Comparison of ENCODE assay signal across 24 cellular contexts in genomic region chr5:148840531-148840930, GRCh38. TPM values are rescaled to one million over a fixed set of nuclear protein-coding genes. Genes with fewer than 3 reads are reported as not detected.
A peak's percentile ranks its signal among the peaks of the same experiment; 100 is the strongest.
DNase-seq lines count a peak whose midpoint lies in the region; ATAC-seq and TF ChIP-seq lines count a peak whose summit lies in the region.
"Had no signal": no experiment of that assay in that cellular context is flagged by ENCODE, and none has a peak within 500 bp of the region (broad histone marks: within the 10 kb centered on the region; RNA-seq: fewer than 3 reads in every experiment).

No MANE protein-coding gene starts in this region.

- DNase-seq in Calu3 (no peak), NCI-H226 (peak; percentile 23), gastrocnemius medialis (no peak), NCI-H446 (lab: John Stamatoyannopoulos, UW) (no peak)
- no peak for DNase-seq in effector memory CD8-positive, alpha-beta T cell
- DNase-seq in activated naive CD4-positive, alpha-beta T cell treated with anti-CD3 and anti-CD28 coated beads for 36 hours, result no peak
- DNase-seq: activated CD4-positive, alpha-beta T cell treated with anti-CD3 and anti-CD28 coated beads, Interleukin-2, amount 50 U/mL, for 4 hours; activated naive CD4-positive, alpha-beta T cell treated with anti-CD3 and anti-CD28 coated beads, Interleukin-2, amount 50 U/mL, for 16 hours; cortex of kidney; HFFc6; Karpas-422; MV-4-11; NCI-H1436 treated with DMSO at 0.1 percent for 48 hours; ovary; PC-9; SHP77; T-helper 9 cell; trophoblast cell had no signal

- no peaks in the 10 kb centered on the region for H3K36me3 ChIP-seq in gastrocnemius medialis
- H3K36me3 ChIP-seq: cardiac muscle cell, esophagus muscularis mucosa, ovary had no signal

- H3K9me3 ChIP-seq in gastrocnemius medialis, result no peaks in the 10 kb centered on the region
- H3K9me3 ChIP-seq: BLaER1 treated with 17β-estradiol and CSF1 and Interleukin-3, amounts not matched to agents 10 nM and 100 nM; esophagus muscularis mucosa; ovary had no signal

- TF ChIP-seq CTCF in Calu3 (IDR thresholded peaks at IDR 0.05; ENCODE audit: unreplicated experiment) (no peak), gastrocnemius medialis (IDR thresholded peaks at IDR 0.05 in 4 of 5, conservative IDR thresholded peaks at IDR 0.05 in 1 of 5) (no peak)

- H3K4me3 ChIP-seq in gastrocnemius medialis, result no peak overlapping the region
- H3K4me3 ChIP-seq: BLaER1 treated with 17β-estradiol and CSF1 and Interleukin-3, amounts not matched to agents 10 nM and 100 nM; cardiac muscle cell; esophagus muscularis mucosa; ovary; PC-9 had no signal

- no peak for ATAC-seq in effector memory CD8-positive, alpha-beta T cell (replicated peaks)
- ATAC-seq in gastrocnemius medialis (no peak), GM18868 (IDR thresholded peaks at IDR 0.05; ENCODE audit: unreplicated experiment) (no peak)

- intact Hi-C loops in Calu3 (cut with micrococcal nuclease; ENCODE audit: unreplicated experiment), result no loop called here
- intact Hi-C loops in gastrocnemius medialis (cut with DNase I; ENCODE audit: low total_unique reads), result no loop called here
- intact Hi-C loops in activated naive CD4-positive, alpha-beta T cell treated with anti-CD3 and anti-CD28 coated beads for 36 hours (cut with micrococcal nuclease), result no loop called here

- in situ Hi-C loops in gastrocnemius medialis (cut with MboI; ENCODE audit: low sequenced_read_pairs in 4 of 4), result no loop called here

- no TSS peak for BruUV-seq in Calu3 (replicated peaks; lab: Mats Ljungman, UMichigan)

- CTCF ChIA-PET in Calu3 (lab: Charles Lee), result no interaction called here
- CTCF ChIA-PET in activated naive CD4-positive, alpha-beta T cell treated with anti-CD3 and anti-CD28 coated beads for 36 hours (lab: Charles Lee), result no interaction called here

- no peak for TF ChIP-seq POLR2A in gastrocnemius medialis (IDR thresholded peaks at IDR 0.05)

- peak overlapping the region; percentile 48 for H3K27ac Mint-ChIP-seq in Calu3 (ENCODE audit: unreplicated experiment)
- peak overlapping the region; percentile 69 to 91 for H3K27ac Mint-ChIP-seq in effector memory CD8-positive, alpha-beta T cell
- H3K27ac Mint-ChIP-seq in activated naive CD4-positive, alpha-beta T cell treated with anti-CD3 and anti-CD28 coated beads for 36 hours, result no peak overlapping the region
- H3K27ac Mint-ChIP-seq: activated T-helper 1 cell treated with anti-CD3 and anti-CD28 coated beads, Interleukin-12 subunit alpha, Interleukin-12 subunit beta, Interleukin-2, Interleukin-4 antibody, amounts not matched to agents 30 ng/mL and 10 ng/mL and 1 ng/mL, durations not matched to agents 14 hours and 24 hours and 36 hours; HFFc6; nephron had no signal

- H3K36me3 Mint-ChIP-seq in Calu3 (ENCODE audit: insufficient read depth, unreplicated experiment), result peaks cover 9% of the 10 kb centered on the region
- peaks cover 44% of the 10 kb centered on the region for H3K36me3 Mint-ChIP-seq in effector memory CD8-positive, alpha-beta T cell (ENCODE audit: insufficient read depth)
- no peaks in the 10 kb centered on the region for H3K36me3 Mint-ChIP-seq in activated naive CD4-positive, alpha-beta T cell treated with anti-CD3 and anti-CD28 coated beads for 36 hours (ENCODE audit: low read depth)

- peak overlapping the region; percentile 0 to 96 (median 76) for H3K27ac ChIP-seq in gastrocnemius medialis
- H3K27ac ChIP-seq: BLaER1 treated with 17β-estradiol and CSF1 and Interleukin-3, amounts not matched to agents 10 nM and 100 nM; cardiac muscle cell; esophagus muscularis mucosa; ovary; PC-9 had no signal

- no peaks in the 10 kb centered on the region for H3K9me3 Mint-ChIP-seq in Calu3 (ENCODE audit: low read depth, unreplicated experiment)
- H3K9me3 Mint-ChIP-seq in effector memory CD8-positive, alpha-beta T cell, result no peaks in the 10 kb centered on the region
- H3K9me3 Mint-ChIP-seq in activated naive CD4-positive, alpha-beta T cell treated with anti-CD3 and anti-CD28 coated beads for 36 hours, result no peaks in the 10 kb centered on the region
- H3K9me3 Mint-ChIP-seq: activated T-helper 1 cell treated with anti-CD3 and anti-CD28 coated beads, Interleukin-12 subunit alpha, Interleukin-12 subunit beta, Interleukin-2, Interleukin-4 antibody, amounts not matched to agents 30 ng/mL and 10 ng/mL and 1 ng/mL, durations not matched to agents 14 hours and 24 hours and 36 hours; HFFc6; nephron had no signal

- H3K4me1 ChIP-seq in gastrocnemius medialis, result peaks cover 67 to 80% of the 10 kb centered on the region in 2 donors

- peaks cover 57% of the 10 kb centered on the region for H3K4me1 Mint-ChIP-seq in Calu3 (ENCODE audit: low read depth, unreplicated experiment)
- peaks cover 73 to 87% of the 10 kb centered on the region in 2 donors for H3K4me1 Mint-ChIP-seq in effector memory CD8-positive, alpha-beta T cell (ENCODE audit: low read depth in 2 of 2)
- H3K4me1 Mint-ChIP-seq in activated naive CD4-positive, alpha-beta T cell treated with anti-CD3 and anti-CD28 coated beads for 36 hours (ENCODE audit: low read depth), result no peaks in the 10 kb centered on the region
- H3K4me1 Mint-ChIP-seq: nephron had no signal

- no peak overlapping the region for H3K4me3 Mint-ChIP-seq in Calu3 (ENCODE audit: low read depth, unreplicated experiment)
- peak overlapping the region; percentile 61 to 68 for H3K4me3 Mint-ChIP-seq in effector memory CD8-positive, alpha-beta T cell
- H3K4me3 Mint-ChIP-seq in activated naive CD4-positive, alpha-beta T cell treated with anti-CD3 and anti-CD28 coated beads for 36 hours, result no peak overlapping the region
- H3K4me3 Mint-ChIP-seq: activated T-helper 1 cell treated with anti-CD3 and anti-CD28 coated beads, Interleukin-12 subunit alpha, Interleukin-12 subunit beta, Interleukin-2, Interleukin-4 antibody, amounts not matched to agents 30 ng/mL and 10 ng/mL and 1 ng/mL, durations not matched to agents 14 hours and 24 hours and 36 hours; HFFc6; nephron had no signal

- no peaks in the 10 kb centered on the region for H3K27me3 Mint-ChIP-seq in Calu3 (ENCODE audit: unreplicated experiment)
- H3K27me3 Mint-ChIP-seq in effector memory CD8-positive, alpha-beta T cell, result no peaks in the 10 kb centered on the region
- no peaks in the 10 kb centered on the region for H3K27me3 Mint-ChIP-seq in activated naive CD4-positive, alpha-beta T cell treated with anti-CD3 and anti-CD28 coated beads for 36 hours (ENCODE audit: low read depth)

- no peaks in the 10 kb centered on the region for H3K27me3 ChIP-seq in gastrocnemius medialis
- H3K27me3 ChIP-seq: BLaER1 treated with 17β-estradiol and CSF1 and Interleukin-3, amounts not matched to agents 10 nM and 100 nM; cardiac muscle cell; esophagus muscularis mucosa; ovary had no signal

RNA-seq across cellular contexts. Expression of gene ADRB2, which starts 14.1 kb away (rescaled TPM):
- total RNA-seq in Calu3 (2022) (16.6 and 16.9 TPM in 2 replicates), gastrocnemius medialis (10 to 100 TPM in 1 of 4 donors, 1 to 10 TPM in 3; 4.2 to 17.3 (median 6.8) TPM)
- under 1 TPM; 0.21 to 0.32 TPM for total RNA-seq in activated naive CD4-positive, alpha-beta T cell treated with anti-CD3 and anti-CD28 coated beads for 36 hours

Comparison
In these comparisons a context has a peak if more than half of its experiments do, and no peak if none do; other contexts are left out.
1. H3K4me3 Mint-ChIP-seq: peak in effector memory CD8-positive, alpha-beta T cell (2 of 2); none in Calu3 (single experiment) and activated naive CD4-positive, alpha-beta T cell treated with anti-CD3 and anti-CD28 coated beads for 36 hours (single experiment).